In genomic region chr12:7079826-7080125, GRCh38 we compare ENCODE assay signal across 13 cellular contexts. TPM values are rescaled to one million over a fixed set of nuclear protein-coding genes. Genes with fewer than 3 reads are reported as not detected.
DNase-seq lines count a peak whose midpoint lies in the region; ATAC-seq and TF ChIP-seq lines count a peak whose summit lies in the region.
"Had no signal": no experiment of that assay in that cellular context is flagged by ENCODE, and none has a peak within 500 bp of the region (broad histone marks: within the 10 kb centered on the region; RNA-seq: fewer than 3 reads in every experiment).

No MANE protein-coding gene starts in this region.

- H3K9me3 ChIP-seq in adrenal gland (replicated peaks in 1 of 3) (no peaks in the 10 kb centered on the region), gastroesophageal sphincter (no peaks in the 10 kb centered on the region)

- H3K4me1 ChIP-seq in ACC112 (ENCODE audit: control insufficient read depth, insufficient read depth, low read length, unreplicated experiment) (peaks cover 29% of the 10 kb centered on the region), adrenal gland (replicated peaks in 1 of 2) (peaks cover 0 to 9% of the 10 kb centered on the region in 2 donors), gastroesophageal sphincter (peaks cover 3 to 41% (median 9%) of the 10 kb centered on the region in 3 donors)

- H3K4me1 Mint-ChIP-seq in osteocyte (ENCODE audit: unreplicated experiment): peaks cover 16% of the 10 kb centered on the region

- no peak for TF ChIP-seq EP300 in gastroesophageal sphincter (IDR thresholded peaks at IDR 0.05)

- H3K36me3 Mint-ChIP-seq in osteocyte (ENCODE audit: unreplicated experiment): no peaks in the 10 kb centered on the region

- no peaks in the 10 kb centered on the region for H3K79me2 ChIP-seq in ACC112 (ENCODE audit: control insufficient read depth, insufficient read depth, low read length, unreplicated experiment)

- H3K9me3 Mint-ChIP-seq in osteocyte (ENCODE audit: unreplicated experiment): no peaks in the 10 kb centered on the region

- TF ChIP-seq CTCF in adrenal gland (IDR thresholded peaks at IDR 0.05) (no peak), gastroesophageal sphincter (IDR thresholded peaks at IDR 0.05) (no peak), osteocyte (IDR thresholded peaks at IDR 0.05) (no peak)

- no peak overlapping the region for H2AFZ ChIP-seq in ACC112 (ENCODE audit: low read length, unreplicated experiment)

- H3K27me3 ChIP-seq in ACC112 (ENCODE audit: insufficient read depth, low read length): no peaks in the 10 kb centered on the region
- H3K27me3 ChIP-seq in adrenal gland: no peaks in the 10 kb centered on the region
- H3K27me3 ChIP-seq in gastroesophageal sphincter: no peaks in the 10 kb centered on the region

- TF ChIP-seq POLR2A in adrenal gland (IDR thresholded peaks at IDR 0.05): no peak
- TF ChIP-seq POLR2A in gastroesophageal sphincter (IDR thresholded peaks at IDR 0.05): no peak

- H3K4me3 ChIP-seq in ACC112 (ENCODE audit: low read depth, low read length): peak overlapping the region; percentile 65
- no peak overlapping the region for H3K4me3 ChIP-seq in adrenal gland
- no peak overlapping the region for H3K4me3 ChIP-seq in gastroesophageal sphincter

- H3K36me3 ChIP-seq in ACC112 (ENCODE audit: insufficient read depth, low read length) (peaks cover 26% of the 10 kb centered on the region), adrenal gland (replicated peaks in 1 of 2) (peaks cover 0 to 22% of the 10 kb centered on the region in 2 donors), gastroesophageal sphincter (peaks cover 1 to 38% of the 10 kb centered on the region in 2 donors)

- peaks cover 15% of the 10 kb centered on the region for H3K27me3 Mint-ChIP-seq in osteocyte (ENCODE audit: unreplicated experiment)

- intact Hi-C loops in adrenal gland (cut with DNase I): no loop called here

- H3K4me3 Mint-ChIP-seq in osteocyte (ENCODE audit: unreplicated experiment): no peak overlapping the region

- H3K27ac ChIP-seq in ACC112 (ENCODE audit: low read depth, low read length): peak overlapping the region; percentile 95
- peak overlapping the region in 4 of 5 donors; percentile 45 to 87 (median 67) for H3K27ac ChIP-seq in adrenal gland
- H3K27ac ChIP-seq in gastroesophageal sphincter: peak overlapping the region; percentile 78 to 91 (median 86)

- no peak for DNase-seq in adrenal gland
- DNase-seq in osteocyte (ENCODE audit: extremely low spot score, unreplicated experiment): no peak
- DNase-seq in NCI-H2171 treated with DMSO at 0.1 percent for 48 hours (lab: John Stamatoyannopoulos, UW): no peak
- DNase-seq in stimulated activated CD4-positive, alpha-beta T cell treated with anti-CD3 and anti-CD28 coated beads, Interleukin-4, amount 100 ng/mL, for 4 hours: no peak
- DNase-seq: effector CD8-positive, alpha-beta T cell; GDM1; NCI-H1092 treated with DMSO at 0.1 percent for 48 hours; stimulated activated naive CD8-positive, alpha-beta T cell treated with anti-CD3 and anti-CD28 coated beads, Interleukin-15, Interleukin-2, amounts not matched to agents 100 U/mL and 50 U/mL, for 24 hours had no signal

- peak overlapping the region; percentile 91 for H3K27ac Mint-ChIP-seq in osteocyte (ENCODE audit: unreplicated experiment)

- ATAC-seq in gastroesophageal sphincter: peak; percentile 65
- no peak for ATAC-seq in GM21447 (IDR thresholded peaks at IDR 0.05; ENCODE audit: unreplicated experiment)
- ATAC-seq in GM21528 (IDR thresholded peaks at IDR 0.05; ENCODE audit: low FRiP score, unreplicated experiment): no peak
- ATAC-seq: stimulated activated naive CD8-positive, alpha-beta T cell treated with anti-CD3 and anti-CD28 coated beads, Interleukin-15, Interleukin-2, amounts not matched to agents 100 U/mL and 50 U/mL, for 24 hours had no signal

RNA-seq across cellular contexts. Expression of gene C1R, which starts 12.5 kb away (rescaled TPM):
- total RNA-seq in adrenal gland (1,000 to 10,000 TPM in 1 of 8 donors, 100 to 1,000 TPM in 7; 206 to 1,160 (median 464) TPM), gastroesophageal sphincter (100 to 1,000 TPM; 330 to 846 (median 620) TPM), osteocyte (35.1 and 38.4 TPM in 2 replicates)
- 100 to 1,000 TPM; 256 to 425 (median 307) TPM for polyA plus RNA-seq in adrenal gland

RNA-seq across cellular contexts. Expression of gene C1S, which starts 19.3 kb away (rescaled TPM):
- total RNA-seq in adrenal gland (100 to 1,000 TPM; 180 to 582 (median 300) TPM), gastroesophageal sphincter (100 to 1,000 TPM; 391 to 853 (median 638) TPM), osteocyte (16.4 and 18.2 TPM in 2 replicates)
- polyA plus RNA-seq in adrenal gland: 100 to 1,000 TPM; 171 to 234 (median 229) TPM

RNA-seq across cellular contexts. Expression of gene C1RL, which starts 29.2 kb away (rescaled TPM):
- 100 to 1,000 TPM; 118 to 407 (median 159) TPM for total RNA-seq in adrenal gland
- 100 to 1,000 TPM; 120 to 186 (median 156) TPM for polyA plus RNA-seq in adrenal gland
- total RNA-seq in gastroesophageal sphincter: 100 to 1,000 TPM in 2 of 4 donors, 10 to 100 TPM in 2; 85.9 to 181 (median 103) TPM
- 20.8 and 22.3 TPM in 2 replicates for total RNA-seq in osteocyte

RNA-seq across cellular contexts. Expression of gene RBP5, which starts 48.9 kb away (rescaled TPM):
- total RNA-seq in adrenal gland: 10 to 100 TPM in 3 of 8 donors, 1 to 10 TPM in 5; 2.0 to 17.0 (median 9.1) TPM
- 10 to 100 TPM in 2 of 3 donors, 1 to 10 TPM in 1; 8.7 to 17.8 (median 15.0) TPM for polyA plus RNA-seq in adrenal gland
- 1 to 10 TPM in 1 of 4 donors, under 1 TPM in 1, not detected in 2; 0.58 to 1.1 TPM for total RNA-seq in gastroesophageal sphincter
- total RNA-seq in osteocyte: not detected in 2 replicates
- total RNA-seq: A673 had no signal

RNA-seq across cellular contexts. Expression of gene CLSTN3, which starts 50.4 kb away (rescaled TPM):
- total RNA-seq in adrenal gland (100 to 1,000 TPM in 1 of 8 donors, 10 to 100 TPM in 7; 33.3 to 175 (median 44.9) TPM), gastroesophageal sphincter (10 to 100 TPM; 13.9 to 34.3 (median 17.4) TPM), osteocyte (12.0 and 14.4 TPM in 2 replicates)
- 10 to 100 TPM; 41.5 to 84.8 (median 41.8) TPM for polyA plus RNA-seq in adrenal gland
